ENCODE assay signal across 15 cellular contexts in the genomic region with DNA sequence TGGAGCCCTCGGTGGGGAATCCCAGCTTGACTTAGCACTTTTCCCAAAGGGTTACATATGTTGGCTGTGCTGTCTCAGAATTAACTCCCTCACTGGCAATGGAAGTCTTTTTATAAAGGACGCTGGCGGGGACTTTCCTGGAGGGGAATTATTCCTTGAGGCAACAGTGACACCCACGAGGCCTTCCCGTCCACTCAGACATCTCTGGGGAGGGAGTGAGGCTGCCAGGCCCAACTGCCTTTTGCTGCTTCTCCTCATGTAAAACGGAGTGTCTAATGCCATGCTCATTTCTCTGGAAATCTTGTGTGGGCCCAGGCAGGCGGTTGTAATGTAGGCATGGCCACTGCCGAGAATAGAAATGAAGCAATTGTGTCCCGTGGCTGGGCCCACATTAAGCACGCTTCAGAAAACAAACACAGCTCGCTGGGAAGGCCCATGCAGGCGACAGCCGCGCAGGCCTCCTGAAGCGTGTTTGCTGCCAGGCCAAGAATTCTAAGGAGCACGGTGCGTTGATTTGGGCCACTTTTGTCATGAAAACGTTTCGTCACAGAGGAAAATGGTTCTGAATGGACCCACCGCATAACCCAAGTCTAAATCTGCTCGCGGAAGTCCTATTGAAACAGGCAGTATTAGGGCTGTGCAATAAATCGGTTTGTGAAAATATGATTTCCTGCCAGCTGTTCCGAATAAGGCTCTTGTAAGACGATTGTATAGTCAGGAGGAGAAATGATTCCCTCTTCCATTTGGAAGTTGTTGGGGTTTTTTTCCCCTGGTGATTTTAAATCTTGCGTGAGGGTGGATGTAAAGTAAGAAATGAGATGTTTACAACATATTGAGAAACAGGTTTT.
DNase-seq lines count a peak whose midpoint lies in the region; FAIRE-seq and TF ChIP-seq lines count a peak whose summit lies in the region.
"Had no signal": no experiment of that assay in that cellular context is flagged by ENCODE, and none has a peak within 500 bp of the region (broad histone marks: within the 10 kb centered on the region; RNA-seq: fewer than 3 reads in every experiment).

No MANE protein-coding gene starts in this region.

- peak overlapping the region; percentile 78 for H3K27ac ChIP-seq in caudate nucleus (ENCODE audit: low read depth, low read length)

- TF ChIP-seq POLR2A in H54 (IDR thresholded peaks at IDR 0.05; ENCODE audit: low read depth, low read length): no peak

- no peak overlapping the region for H3K4me3 ChIP-seq in AG10803 (ENCODE audit: low read length)
- H3K4me3 ChIP-seq: MG63 had no signal

- H3K36me3 Mint-ChIP-seq in activated T-helper 1 cell treated with anti-CD3 and anti-CD28 coated beads, Interleukin-12 subunit alpha, Interleukin-12 subunit beta, Interleukin-2, Interleukin-4 antibody, amounts not matched to agents 30 ng/mL and 10 ng/mL and 1 ng/mL, durations not matched to agents 14 hours and 24 hours and 36 hours (ENCODE audit: low read depth): no peaks in the 10 kb centered on the region

- no peak for FAIRE-seq in H54 (lab: Jason Lieb, UNC)

- no peaks in the 10 kb centered on the region for H3K9me3 Mint-ChIP-seq in activated T-helper 1 cell treated with anti-CD3 and anti-CD28 coated beads, Interleukin-12 subunit alpha, Interleukin-12 subunit beta, Interleukin-2, Interleukin-4 antibody, amounts not matched to agents 30 ng/mL and 10 ng/mL and 1 ng/mL, durations not matched to agents 14 hours and 24 hours and 36 hours
- H3K9me3 Mint-ChIP-seq: activated naive CD4-positive, alpha-beta T cell treated with anti-CD3 and anti-CD28 coated beads for 36 hours had no signal

- intact Hi-C loops in activated T-helper 1 cell treated with anti-CD3 and anti-CD28 coated beads, Interleukin-12 subunit alpha, Interleukin-12 subunit beta, Interleukin-2, Interleukin-4 antibody, amounts not matched to agents 30 ng/mL and 10 ng/mL and 1 ng/mL, durations not matched to agents 14 hours and 24 hours and 36 hours (cut with micrococcal nuclease): no loop called here

- H3K27me3 Mint-ChIP-seq in activated T-helper 1 cell treated with anti-CD3 and anti-CD28 coated beads, Interleukin-12 subunit alpha, Interleukin-12 subunit beta, Interleukin-2, Interleukin-4 antibody, amounts not matched to agents 30 ng/mL and 10 ng/mL and 1 ng/mL, durations not matched to agents 14 hours and 24 hours and 36 hours (ENCODE audit: insufficient read depth): peaks cover 11% of the 10 kb centered on the region

- H3K4me1 Mint-ChIP-seq in activated T-helper 1 cell treated with anti-CD3 and anti-CD28 coated beads, Interleukin-12 subunit alpha, Interleukin-12 subunit beta, Interleukin-2, Interleukin-4 antibody, amounts not matched to agents 30 ng/mL and 10 ng/mL and 1 ng/mL, durations not matched to agents 14 hours and 24 hours and 36 hours (ENCODE audit: low read depth): no peaks in the 10 kb centered on the region

- DNase-seq in AG10803 (ENCODE audit: low read depth) (peak; percentile 8), caudate nucleus (lab: John Stamatoyannopoulos, UW) (peak in 32 of 61 donors; percentile 2 to 52 (median 16)), left kidney (ENCODE audit: low read depth, low spot score) (peak; percentile 66), renal cortical epithelial cell (ENCODE audit: low read depth) (peak; percentile 16), H54 (ENCODE audit: insufficient read length, low spot score) (no peak), GM20000 (ENCODE audit: low spot score) (no peak)
- no peak for DNase-seq in activated T-helper 1 cell treated with anti-CD3 and anti-CD28 coated beads, Interleukin-12 subunit alpha, Interleukin-12 subunit beta, Interleukin-2, Interleukin-4 antibody, amounts not matched to agents 30 ng/mL and 10 ng/mL and 1 ng/mL, durations not matched to agents 14 hours and 24 hours and 36 hours (ENCODE audit: low spot score)
- no peak for DNase-seq in activated CD4-positive, alpha-beta T cell treated with anti-CD3 and anti-CD28 coated beads, Interleukin-2, amount 50 U/mL, for 1 hour
- DNase-seq: activated naive CD4-positive, alpha-beta T cell treated with anti-CD3 and anti-CD28 coated beads for 36 hours; cortex of kidney; MG63; NCI-H2081; SHP77 treated with DMSO at 0.1 percent for 48 hours; stimulated activated CD4-positive, alpha-beta T cell treated with anti-CD3 and anti-CD28 coated beads, Interleukin-12 subunit alpha, Interleukin-12 subunit beta, amount 100 ng/mL, for 4 hours; trophoblast cell had no signal

- no peak overlapping the region for H3K4me3 Mint-ChIP-seq in activated T-helper 1 cell treated with anti-CD3 and anti-CD28 coated beads, Interleukin-12 subunit alpha, Interleukin-12 subunit beta, Interleukin-2, Interleukin-4 antibody, amounts not matched to agents 30 ng/mL and 10 ng/mL and 1 ng/mL, durations not matched to agents 14 hours and 24 hours and 36 hours
- H3K4me3 Mint-ChIP-seq: activated naive CD4-positive, alpha-beta T cell treated with anti-CD3 and anti-CD28 coated beads for 36 hours had no signal

- H3K27ac Mint-ChIP-seq in activated T-helper 1 cell treated with anti-CD3 and anti-CD28 coated beads, Interleukin-12 subunit alpha, Interleukin-12 subunit beta, Interleukin-2, Interleukin-4 antibody, amounts not matched to agents 30 ng/mL and 10 ng/mL and 1 ng/mL, durations not matched to agents 14 hours and 24 hours and 36 hours: no peak overlapping the region
- H3K27ac Mint-ChIP-seq: activated naive CD4-positive, alpha-beta T cell treated with anti-CD3 and anti-CD28 coated beads for 36 hours had no signal

- TF ChIP-seq CTCF in AG10803 (conservative IDR thresholded peaks at IDR 0.05; ENCODE audit: low read length) (no peak), GM20000 (IDR thresholded peaks at IDR 0.05; ENCODE audit: extremely low read depth, missing control alignments) (no peak)

Comparison
In these comparisons a context has a peak if more than half of its experiments do, and no peak if none do; other contexts are left out.
1. DNase-seq: peak in AG10803 (single experiment), caudate nucleus (32 of 61), left kidney (single experiment) and renal cortical epithelial cell (single experiment); none in H54 (single experiment), GM20000 (single experiment), activated T-helper 1 cell treated with anti-CD3 and anti-CD28 coated beads, Interleukin-12 subunit alpha, Interleukin-12 subunit beta, Interleukin-2, Interleukin-4 antibody, amounts not matched to agents 30 ng/mL and 10 ng/mL and 1 ng/mL, durations not matched to agents 14 hours and 24 hours and 36 hours (single experiment) and activated CD4-positive, alpha-beta T cell treated with anti-CD3 and anti-CD28 coated beads, Interleukin-2, amount 50 U/mL, for 1 hour (single experiment).